13 cellular contexts compared by ENCODE assay signal in the genomic region with DNA sequence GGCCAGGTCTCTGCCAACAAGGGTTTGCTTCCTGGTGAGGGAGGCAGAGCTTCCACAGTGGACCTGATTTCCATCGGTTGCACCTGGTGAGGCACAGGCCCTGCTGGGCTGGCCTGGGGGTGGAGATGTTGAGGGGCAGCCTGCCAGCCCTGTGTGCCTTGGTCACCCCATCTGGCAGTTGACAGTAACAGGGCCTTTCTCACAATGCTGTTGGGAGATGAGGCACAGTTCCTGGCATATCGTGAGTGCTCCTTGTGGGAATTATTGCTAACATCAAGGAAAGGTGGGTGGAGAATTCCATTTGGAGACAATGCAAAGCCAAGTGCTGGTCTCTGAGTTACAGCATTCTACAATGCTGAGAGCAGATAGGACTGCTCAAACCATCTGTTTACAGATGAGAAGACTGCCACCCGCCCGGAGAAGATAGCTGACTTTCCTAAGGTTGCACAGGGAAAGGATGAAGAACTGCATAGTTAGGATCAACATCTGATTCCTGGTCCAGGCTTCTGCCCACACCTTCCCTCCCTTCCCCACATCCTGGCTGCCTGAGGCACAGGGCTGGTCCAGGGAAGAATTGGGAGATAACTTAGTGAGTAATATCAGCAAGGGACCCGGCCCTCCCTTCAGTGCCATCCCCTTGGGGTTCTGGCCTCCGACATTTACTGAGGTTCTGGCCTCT. TPM values are rescaled to one million over a fixed set of nuclear protein-coding genes. Genes with fewer than 3 reads are reported as not detected.
DNase-seq lines count a peak whose midpoint lies in the region; ATAC-seq and TF ChIP-seq lines count a peak whose summit lies in the region.
"Had no signal": no experiment of that assay in that cellular context is flagged by ENCODE, and none has a peak within 500 bp of the region (broad histone marks: within the 10 kb centered on the region; RNA-seq: fewer than 3 reads in every experiment).

No MANE protein-coding gene starts in this region.

- H3K9me3 Mint-ChIP-seq in nephron = no peaks in the 10 kb centered on the region

- peaks cover 40% of the 10 kb centered on the region for H3K27me3 Mint-ChIP-seq in nephron (ENCODE audit: low read depth)

- TF ChIP-seq POLR2A in lower leg skin (IDR thresholded peaks at IDR 0.05) = no peak

- peak overlapping the region; percentile 87 for H3K4me3 ChIP-seq in AG10803 (ENCODE audit: low read length)
- H3K4me3 ChIP-seq in lower leg skin (ENCODE audit: low read depth, poor library complexity, severe bottlenecking) = no peak overlapping the region

- H3K4me3 Mint-ChIP-seq in nephron = peak overlapping the region; percentile 98 to 99 (median 98)
- H3K4me3 Mint-ChIP-seq: activated CD8-positive, alpha-beta memory T cell treated with anti-CD3 and anti-CD28 coated beads, Interleukin-2, amount 10 ng/mL, durations not matched to agents 7 days and 5 days had no signal

- intact Hi-C loops in lower leg skin (cut with DNase I; ENCODE audit: low total_unique reads) = loop anchor here (10.0 kb wide), 1 partner anchor 130 kb away; no protein-coding TSS in a partner anchor

- H3K27ac Mint-ChIP-seq in nephron = peak overlapping the region; percentile 92 to 99 (median 96)
- H3K27ac Mint-ChIP-seq: activated CD8-positive, alpha-beta memory T cell treated with anti-CD3 and anti-CD28 coated beads, Interleukin-2, amount 10 ng/mL, durations not matched to agents 7 days and 5 days had no signal

- DNase-seq in AG10803 (ENCODE audit: low read depth) (peak; percentile 42), M059J (ENCODE audit: low read depth) (peak; percentile 53), HuH-7 (ENCODE audit: low spot score) (no peak), lower leg skin (ENCODE audit: low spot score in 2 of 2) (no peak), G401 (ENCODE audit: low spot score) (no peak)
- DNase-seq: activated CD8-positive, alpha-beta memory T cell treated with anti-CD3 and anti-CD28 coated beads, Interleukin-2, amount 10 ng/mL, durations not matched to agents 7 days and 5 days; cerebellar nuclear complex; NCI-H2029 treated with DMSO at 0.1 percent for 48 hours; Right ventricle myocardium superior; stimulated activated naive CD4-positive, alpha-beta T cell treated with Interleukin-2 at 50 U/mL for 16 hours had no signal

- in situ Hi-C loops in G401 (cut with HindIII; ENCODE audit: low sequenced_read_pairs) = no loop called here

- ATAC-seq in esophagus mucosa = peak; percentile 30
- no peak for ATAC-seq in HG03135 (IDR thresholded peaks at IDR 0.05; ENCODE audit: unreplicated experiment)
- ATAC-seq: activated CD8-positive, alpha-beta memory T cell treated with anti-CD3 and anti-CD28 coated beads, Interleukin-2, amount 10 ng/mL, durations not matched to agents 7 days and 5 days had no signal

- TF ChIP-seq CTCF in AG10803 (conservative IDR thresholded peaks at IDR 0.05; ENCODE audit: low read length) = no peak
- no peak for TF ChIP-seq CTCF in nephron (IDR thresholded peaks at IDR 0.05; ENCODE audit: unreplicated experiment in 3 of 3)
- TF ChIP-seq CTCF in lower leg skin (IDR thresholded peaks at IDR 0.05) = no peak

- H3K4me1 Mint-ChIP-seq in nephron = peaks cover 38% of the 10 kb centered on the region

- H3K36me3 Mint-ChIP-seq in nephron (ENCODE audit: low read depth) = peaks cover 7% of the 10 kb centered on the region

- WGBS in lower leg skin, 2 donors = 60 to 75% methylated on average over 6 of the region's 6 CpGs

RNA-seq across cellular contexts. Expression of a gene that starts 1.8 kb away (rescaled TPM):
- 134 and 164 TPM in 2 replicates for total RNA-seq in M059J (2014; rRNA removed; shearing (Covaris generic))
- total RNA-seq in esophagus mucosa (109 TPM), lower leg skin (10 to 100 TPM; 51.4 to 85.4 (median 60.6) TPM)
- total RNA-seq in G401 (2014; rRNA removed; shearing (Covaris generic)) = 12.9 and 15.6 TPM in 2 replicates

RNA-seq across cellular contexts. Expression of a gene that starts 42.0 kb away (rescaled TPM):
- total RNA-seq in M059J (2014; rRNA removed; shearing (Covaris generic)) = 0.89 and 2.7 TPM in 2 replicates
- total RNA-seq in esophagus mucosa (0.36 TPM), lower leg skin (10 to 100 TPM in 2 of 4 donors, 1 to 10 TPM in 2; 2.5 to 12.1 (median 8.6) TPM)
- 0.25 TPM in 1 of 2 replicates, not detected in the other for total RNA-seq in G401 (2014; rRNA removed; shearing (Covaris generic))
- total RNA-seq: activated CD8-positive, alpha-beta memory T cell treated with anti-CD3 and anti-CD28 coated beads, Interleukin-2, amount 10 ng/mL, durations not matched to agents 7 days and 5 days had no signal

Comparison
In these comparisons a context has a peak if more than half of its experiments do, and no peak if none do; other contexts are left out.
1. DNase-seq: peak in AG10803 (single experiment) and M059J (single experiment); none in HuH-7 (single experiment), lower leg skin (0 of 2) and G401 (single experiment).